Comparison of ENCODE assay signal across 8 cellular contexts in the genomic region with DNA sequence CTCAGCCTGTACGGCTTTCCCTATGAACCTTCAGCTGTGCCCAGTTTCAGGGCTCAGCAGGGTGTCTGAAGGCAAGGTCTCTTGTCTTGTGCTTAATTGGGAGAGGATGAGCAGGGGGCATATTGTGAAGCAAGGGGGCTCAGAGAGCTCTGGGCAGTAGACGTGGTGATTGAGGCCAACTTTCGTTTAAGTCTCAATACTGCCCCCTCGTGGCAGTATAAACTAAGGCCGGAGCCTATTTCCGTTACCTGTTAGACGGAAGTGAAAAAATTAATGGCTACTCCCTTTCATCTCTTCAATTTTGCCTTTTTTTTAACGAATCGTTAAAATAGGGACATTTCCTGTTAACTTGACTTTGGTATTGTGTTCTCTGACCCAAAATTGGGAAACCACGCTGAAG.
DNase-seq lines count a peak whose midpoint lies in the region; ATAC-seq and TF ChIP-seq lines count a peak whose summit lies in the region.

No MANE protein-coding gene starts in this region.

- ATAC-seq in GM19025 (IDR thresholded peaks at IDR 0.05; ENCODE audit: low read depth, unreplicated experiment) (peak; percentile 74), HG03354 (IDR thresholded peaks at IDR 0.05; ENCODE audit: poor library complexity, severe bottlenecking, unreplicated experiment) (peak; percentile 82), naive B cell (ENCODE audit: low read depth in 2 of 2) (no peak)

- H3K4me1 Mint-ChIP-seq in naive B cell = no peaks in the 10 kb centered on the region
- no peaks in the 10 kb centered on the region for H3K4me1 Mint-ChIP-seq in activated T-helper 1 cell treated with anti-CD3 and anti-CD28 coated beads, Interleukin-12 subunit alpha, Interleukin-12 subunit beta, Interleukin-2, Interleukin-4 antibody, amounts not matched to agents 30 ng/mL and 10 ng/mL and 1 ng/mL, durations not matched to agents 14 hours and 24 hours and 36 hours (ENCODE audit: low read depth)

- H3K4me3 ChIP-seq in epithelial cell of esophagus (ENCODE audit: low read length) = no peak overlapping the region

- no peak overlapping the region for H3K4me3 Mint-ChIP-seq in naive B cell
- no peak overlapping the region for H3K4me3 Mint-ChIP-seq in activated T-helper 1 cell treated with anti-CD3 and anti-CD28 coated beads, Interleukin-12 subunit alpha, Interleukin-12 subunit beta, Interleukin-2, Interleukin-4 antibody, amounts not matched to agents 30 ng/mL and 10 ng/mL and 1 ng/mL, durations not matched to agents 14 hours and 24 hours and 36 hours

- peaks cover 0 to 4% (median 0%) of the 10 kb centered on the region in 7 donors for H3K9me3 Mint-ChIP-seq in naive B cell
- no peaks in the 10 kb centered on the region for H3K9me3 Mint-ChIP-seq in activated T-helper 1 cell treated with anti-CD3 and anti-CD28 coated beads, Interleukin-12 subunit alpha, Interleukin-12 subunit beta, Interleukin-2, Interleukin-4 antibody, amounts not matched to agents 30 ng/mL and 10 ng/mL and 1 ng/mL, durations not matched to agents 14 hours and 24 hours and 36 hours

- no peaks in the 10 kb centered on the region for H3K36me3 Mint-ChIP-seq in naive B cell
- no peaks in the 10 kb centered on the region for H3K36me3 Mint-ChIP-seq in activated T-helper 1 cell treated with anti-CD3 and anti-CD28 coated beads, Interleukin-12 subunit alpha, Interleukin-12 subunit beta, Interleukin-2, Interleukin-4 antibody, amounts not matched to agents 30 ng/mL and 10 ng/mL and 1 ng/mL, durations not matched to agents 14 hours and 24 hours and 36 hours (ENCODE audit: low read depth)

- intact Hi-C loops in activated T-helper 1 cell treated with anti-CD3 and anti-CD28 coated beads, Interleukin-12 subunit alpha, Interleukin-12 subunit beta, Interleukin-2, Interleukin-4 antibody, amounts not matched to agents 30 ng/mL and 10 ng/mL and 1 ng/mL, durations not matched to agents 14 hours and 24 hours and 36 hours (cut with micrococcal nuclease) = loop anchor here (1.0 kb wide), 1 partner anchor 274 kb away; no protein-coding TSS in a partner anchor

- H3K27me3 Mint-ChIP-seq in naive B cell = peaks cover 0 to 7% (median 7%) of the 10 kb centered on the region in 3 donors
- no peaks in the 10 kb centered on the region for H3K27me3 Mint-ChIP-seq in activated T-helper 1 cell treated with anti-CD3 and anti-CD28 coated beads, Interleukin-12 subunit alpha, Interleukin-12 subunit beta, Interleukin-2, Interleukin-4 antibody, amounts not matched to agents 30 ng/mL and 10 ng/mL and 1 ng/mL, durations not matched to agents 14 hours and 24 hours and 36 hours (ENCODE audit: insufficient read depth)

- DNase-seq in NCI-H1417 (lab: John Stamatoyannopoulos, UW) = peak; percentile 37 to 71 (median 69)
- no peak for DNase-seq in NCI-H1417 treated with DMSO at 0.1 percent for 48 hours (lab: John Stamatoyannopoulos, UW)
- peak; percentile 56 for DNase-seq in RPMI8226
- DNase-seq in epithelial cell of esophagus (ENCODE audit: low read depth) = peak; percentile 29
- peak; percentile 6 for DNase-seq in naive B cell
- DNase-seq in activated T-helper 1 cell treated with anti-CD3 and anti-CD28 coated beads, Interleukin-12 subunit alpha, Interleukin-12 subunit beta, Interleukin-2, Interleukin-4 antibody, amounts not matched to agents 30 ng/mL and 10 ng/mL and 1 ng/mL, durations not matched to agents 14 hours and 24 hours and 36 hours (ENCODE audit: low spot score) = no peak

- peak; percentile 46 for TF ChIP-seq CTCF in epithelial cell of esophagus (IDR thresholded peaks at IDR 0.05; ENCODE audit: insufficient read depth, low read depth, low read length, missing control alignments)

- H3K27ac Mint-ChIP-seq in naive B cell = no peak overlapping the region
- no peak overlapping the region for H3K27ac Mint-ChIP-seq in activated T-helper 1 cell treated with anti-CD3 and anti-CD28 coated beads, Interleukin-12 subunit alpha, Interleukin-12 subunit beta, Interleukin-2, Interleukin-4 antibody, amounts not matched to agents 30 ng/mL and 10 ng/mL and 1 ng/mL, durations not matched to agents 14 hours and 24 hours and 36 hours

Comparison
In these comparisons a context has a peak if more than half of its experiments do, and no peak if none do; other contexts are left out.
1. DNase-seq: peak in NCI-H1417 (3 of 3), RPMI8226 (single experiment), epithelial cell of esophagus (single experiment) and naive B cell (single experiment); none in NCI-H1417 treated with DMSO at 0.1 percent for 48 hours (single experiment) and activated T-helper 1 cell treated with anti-CD3 and anti-CD28 coated beads, Interleukin-12 subunit alpha, Interleukin-12 subunit beta, Interleukin-2, Interleukin-4 antibody, amounts not matched to agents 30 ng/mL and 10 ng/mL and 1 ng/mL, durations not matched to agents 14 hours and 24 hours and 36 hours (single experiment).
2. ATAC-seq: peak in GM19025 (single experiment) and HG03354 (single experiment); none in naive B cell (0 of 2).